Comparison of ENCODE assay signal across 1 cellular context in the genomic region with DNA sequence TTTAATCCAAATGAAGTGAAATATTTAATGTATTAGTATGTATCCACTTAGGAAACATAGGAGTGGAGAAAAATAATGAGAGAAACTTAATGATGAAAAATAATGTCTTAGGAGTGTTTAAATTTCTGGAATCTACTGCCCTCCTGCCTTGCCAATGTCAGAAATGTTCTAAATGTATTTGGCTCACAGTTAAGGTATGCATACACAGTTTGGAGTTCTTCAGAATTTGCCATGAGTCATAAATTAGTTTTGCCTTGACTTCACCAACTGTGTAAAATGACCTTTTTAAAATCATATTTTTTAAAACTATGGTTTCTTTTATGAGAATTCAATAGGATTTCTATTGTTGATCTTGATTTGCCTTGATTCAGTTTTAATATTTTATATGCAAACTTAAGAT.
TF ChIP-seq lines count a peak whose summit lies in the region.

No MANE protein-coding gene starts in this region.

TF ChIP-seq in SK-N-SH, 30 proteins besides CTCF, POLR2A, EP300 and RAD21 (continued from another document):
- TF ChIP-seq, protein P1, sequence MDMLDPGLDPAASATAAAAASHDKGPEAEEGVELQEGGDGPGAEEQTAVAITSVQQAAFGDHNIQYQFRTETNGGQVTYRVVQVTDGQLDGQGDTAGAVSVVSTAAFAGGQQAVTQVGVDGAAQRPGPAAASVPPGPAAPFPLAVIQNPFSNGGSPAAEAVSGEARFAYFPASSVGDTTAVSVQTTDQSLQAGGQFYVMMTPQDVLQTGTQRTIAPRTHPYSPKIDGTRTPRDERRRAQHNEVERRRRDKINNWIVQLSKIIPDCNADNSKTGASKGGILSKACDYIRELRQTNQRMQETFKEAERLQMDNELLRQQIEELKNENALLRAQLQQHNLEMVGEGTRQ (IDR thresholded peaks at IDR 0.05; ENCODE audit: borderline replicate concordance, low read depth, low read length), result no peak
